ENCODE assay signal across 28 cellular contexts in the genomic region with DNA sequence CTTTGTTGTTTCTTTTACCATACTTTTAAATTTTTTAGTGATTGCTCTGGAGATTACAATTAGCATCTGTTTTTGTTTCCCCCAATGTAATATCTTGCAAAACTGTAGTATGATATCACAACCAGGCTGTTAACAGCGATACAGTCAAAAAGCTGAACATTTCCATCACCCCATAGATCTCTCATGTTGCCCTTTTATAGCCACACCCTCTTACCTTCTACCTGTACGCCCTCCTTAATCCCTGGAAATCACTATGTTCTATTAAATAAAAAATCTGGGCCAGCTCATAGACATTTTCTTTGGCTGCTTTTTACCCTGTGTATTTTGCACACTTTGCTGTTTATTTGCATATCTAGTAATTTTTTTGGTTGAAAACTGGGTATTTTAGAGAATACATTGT.
"Had no signal": no experiment of that assay in that cellular context is flagged by ENCODE, and none has a peak within 500 bp of the region (broad histone marks: within the 10 kb centered on the region; RNA-seq: fewer than 3 reads in every experiment).

No MANE protein-coding gene starts in this region.

- H3K9me3 Mint-ChIP-seq: immature natural killer cell had no signal

- H2AFZ ChIP-seq: hepatocyte had no signal

- H3K27me3 ChIP-seq: esophagus squamous epithelium, gastroesophageal sphincter, hepatocyte had no signal

- H3K4me1 ChIP-seq: esophagus squamous epithelium, foreskin keratinocyte, gastroesophageal sphincter, heart left ventricle, left lung, lower lobe of right lung had no signal

- H3K9me3 ChIP-seq: esophagus squamous epithelium, lower lobe of right lung, mucosa of descending colon had no signal

- ATAC-seq: esophagus mucosa; foreskin keratinocyte; gastroesophageal sphincter; heart left ventricle; left colon; left lung; left ventricle myocardium superior; lower lobe of right lung; mucosa of descending colon; naive thymus-derived CD8-positive, alpha-beta T cell had no signal

- H3K36me3 ChIP-seq: esophagus squamous epithelium, gastroesophageal sphincter, heart left ventricle, left lung, lower lobe of right lung had no signal

- DNase-seq: dorsolateral prefrontal cortex; effector CD4-positive, alpha-beta T cell; effector memory CD4-positive, alpha-beta T cell; erythroblast; esophagus squamous epithelium; foreskin keratinocyte; heart left ventricle; hypothalamus; immature natural killer cell; islet precursor cell; kidney; kidney glomerular epithelial cell; left colon; left lung; left ventricle myocardium superior; lower lobe of right lung; mesenchymal stem cell; mucosa of descending colon; naive B cell; naive thymus-derived CD8-positive, alpha-beta T cell had no signal

- H3K36me3 Mint-ChIP-seq: immature natural killer cell had no signal

- H3K4me1 Mint-ChIP-seq: immature natural killer cell; naive B cell; naive thymus-derived CD8-positive, alpha-beta T cell had no signal

- H3K4me3 Mint-ChIP-seq: immature natural killer cell; mesothelial cell of epicardium; naive B cell; naive thymus-derived CD8-positive, alpha-beta T cell had no signal

- H3K4me3 ChIP-seq: coronary artery, dorsolateral prefrontal cortex, esophagus squamous epithelium, gastroesophageal sphincter, heart left ventricle, hepatocyte, left lung, lower lobe of right lung, mucosa of descending colon had no signal

- H3K4me2 ChIP-seq: hepatocyte had no signal

- H3K27ac ChIP-seq: coronary artery, dorsolateral prefrontal cortex, epithelial cell of prostate, esophagus squamous epithelium, foreskin keratinocyte, gastroesophageal sphincter, heart left ventricle, hepatocyte, left lung, lower lobe of right lung had no signal

- FAIRE-seq: colon, frontal cortex, kidney had no signal

- H3K79me2 ChIP-seq: hepatocyte had no signal

- H3K27ac Mint-ChIP-seq: immature natural killer cell; mesothelial cell of epicardium; naive thymus-derived CD8-positive, alpha-beta T cell had no signal
